Comparison of ENCODE assay signal across 1 cellular context in the genomic region with DNA sequence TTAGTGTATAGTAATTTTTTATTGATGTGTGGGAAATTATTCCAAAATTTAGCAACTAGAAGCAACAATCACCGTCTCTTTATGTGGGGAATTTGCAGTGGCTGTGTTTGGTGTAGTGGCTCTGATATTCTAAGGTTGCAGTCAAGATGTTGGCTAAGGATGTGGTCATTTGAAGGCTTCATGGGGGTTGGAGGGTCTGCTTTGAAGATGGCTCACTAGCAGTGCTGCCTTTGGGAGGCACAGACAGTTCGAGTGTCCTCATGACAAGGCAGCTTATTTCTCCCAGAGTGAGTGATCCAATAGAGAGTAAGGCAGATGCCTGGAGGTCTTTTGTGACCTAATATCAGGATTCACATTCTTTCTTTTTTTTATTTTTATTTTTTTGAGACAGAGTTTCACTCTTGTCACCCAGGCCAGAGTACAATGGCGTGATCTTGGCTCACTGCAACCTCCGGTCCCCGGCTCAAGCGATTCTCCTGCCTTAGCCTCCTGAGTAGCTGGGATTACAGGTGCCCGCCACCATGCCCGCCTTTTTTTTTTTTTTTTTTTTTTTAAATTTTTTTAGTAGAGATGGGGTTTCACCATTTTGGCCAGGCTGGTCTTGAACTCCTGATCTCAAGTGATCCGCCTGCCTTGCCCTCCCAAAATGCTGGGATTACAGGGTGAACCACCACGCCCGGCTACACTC.
TF ChIP-seq lines count a peak whose summit lies in the region.

No MANE protein-coding gene starts in this region.

TF ChIP-seq in GM12878, 131 proteins besides CTCF, POLR2A, EP300 and RAD21:
- TF ChIP-seq POU2F2 (IDR thresholded peaks at IDR 0.05; ENCODE audit: borderline replicate concordance, low read depth, low read length) = no peak
- TF ChIP-seq HDAC6 (IDR thresholded peaks at IDR 0.05; ENCODE audit: unreplicated experiment) = no peak
- TF ChIP-seq ZBTB4 (CRISPR knock-in tag; IDR thresholded peaks at IDR 0.05) = no peak
- no peak for TF ChIP-seq HDGF (IDR thresholded peaks at IDR 0.05)
- TF ChIP-seq PML (IDR thresholded peaks at IDR 0.05; ENCODE audit: low read length) = no peak
- TF ChIP-seq RAD51 (IDR thresholded peaks at IDR 0.05) = no peak
- no peak for TF ChIP-seq SP1 (IDR thresholded peaks at IDR 0.05; ENCODE audit: low read depth, low read length)
- no peak for TF ChIP-seq NR2F1 (conservative IDR thresholded peaks at IDR 0.05)
- no peak for TF ChIP-seq ZNF384 (IDR thresholded peaks at IDR 0.05; ENCODE audit: borderline replicate concordance, low read depth, low read length)
- TF ChIP-seq KLF5 (IDR thresholded peaks at IDR 0.05; ENCODE audit: partially characterized antibody) = no peak
- no peak for TF ChIP-seq NKRF (conservative IDR thresholded peaks at IDR 0.05)
- no peak for TF ChIP-seq MYB (IDR thresholded peaks at IDR 0.05; ENCODE audit: borderline replicate concordance, low read depth, low read length)
- no peak for TF ChIP-seq BMI1 (IDR thresholded peaks at IDR 0.05; ENCODE audit: borderline replicate concordance)
- no peak for TF ChIP-seq CREB1 (IDR thresholded peaks at IDR 0.05; ENCODE audit: low read depth)
- no peak for TF ChIP-seq MEF2A (IDR thresholded peaks at IDR 0.05; ENCODE audit: insufficient read depth, low read depth, low read length)
- TF ChIP-seq SUPT20H (IDR thresholded peaks at IDR 0.05; ENCODE audit: borderline replicate concordance, control insufficient read depth, low read depth, low read length) = no peak
- TF ChIP-seq SUZ12 (IDR thresholded peaks at IDR 0.05; ENCODE audit: unreplicated experiment) = no peak
- TF ChIP-seq ATF7 (IDR thresholded peaks at IDR 0.05; ENCODE audit: low read depth) = no peak
- no peak for TF ChIP-seq EGR1 (IDR thresholded peaks at IDR 0.05; ENCODE audit: borderline replicate concordance in 1 of 2, low read depth in 2 of 2, low read length in 2 of 2)
